Comparison of ENCODE assay signal across 9 cellular contexts in the genomic region with DNA sequence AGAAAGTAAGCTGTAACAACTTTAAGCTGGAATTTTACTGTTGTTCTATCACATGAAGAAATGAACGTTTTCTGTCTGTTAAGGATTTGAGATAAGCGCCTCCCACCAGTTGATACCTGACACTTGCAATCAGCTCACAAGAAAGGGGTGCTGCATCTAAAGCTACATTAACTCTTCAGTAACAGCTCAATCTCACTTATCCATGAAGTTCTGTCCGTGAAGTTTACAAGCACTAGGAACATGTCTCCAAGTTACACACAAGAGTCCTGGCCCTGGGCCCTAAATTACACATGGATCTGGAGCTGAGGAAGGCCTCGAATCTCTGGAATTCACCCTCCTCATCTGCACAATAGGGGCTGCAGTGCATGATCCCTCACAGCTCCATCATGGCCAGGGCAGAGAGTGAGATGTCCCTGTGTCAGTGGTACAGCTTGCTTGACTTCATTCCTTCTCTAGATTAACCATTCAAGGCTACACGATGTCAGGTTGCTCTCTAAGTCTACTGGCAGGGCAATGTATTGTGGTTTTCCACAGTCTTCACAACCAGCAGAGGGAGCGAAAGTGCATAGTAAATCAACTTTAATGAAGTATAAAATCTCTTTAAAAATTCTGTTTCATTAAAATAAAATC.
A peak's percentile ranks its signal among the peaks of the same experiment; 100 is the strongest.
DNase-seq lines count a peak whose midpoint lies in the region; ATAC-seq, FAIRE-seq and TF ChIP-seq lines count a peak whose summit lies in the region.
"Had no signal": no experiment of that assay in that cellular context is flagged by ENCODE, and none has a peak within 500 bp of the region (broad histone marks: within the 10 kb centered on the region; RNA-seq: fewer than 3 reads in every experiment).

No MANE protein-coding gene starts in this region.

- H2AFZ ChIP-seq in IMR-90 (replicated peaks; ENCODE audit: low read length, poor library complexity) (peak overlapping the region; percentile 81), astrocyte (ENCODE audit: low read depth, low read length) (peak overlapping the region; percentile 72)

- intact Hi-C loops in IMR-90 (cut with micrococcal nuclease): loop anchor here (1.0 to 2.0 kb wide), 2 partner anchors 170 to 303 kb away; no protein-coding TSS in a partner anchor

- peak overlapping the region; percentile 93 for H3K4ac ChIP-seq in IMR-90 (ENCODE audit: low read depth, low read length)

- H4K20me1 ChIP-seq in IMR-90 (ENCODE audit: insufficient read depth, low read length) (peaks cover 3% of the 10 kb centered on the region; the same call in 1 of the 2 replicates), astrocyte (ENCODE audit: insufficient read depth, low read length) (no peaks in the 10 kb centered on the region)

- no peaks in the 10 kb centered on the region for H3K36me3 Mint-ChIP-seq in astrocyte (ENCODE audit: low read depth, unreplicated experiment)
- H3K36me3 Mint-ChIP-seq in CD8-positive, alpha-beta memory T cell: no peaks in the 10 kb centered on the region
- H3K36me3 Mint-ChIP-seq: activated naive CD4-positive, alpha-beta T cell treated with anti-CD3 and anti-CD28 coated beads, Interleukin-2, amount 50 U/mL, for 24 hours had no signal

- peak overlapping the region; percentile 91 for H3K18ac ChIP-seq in IMR-90 (ENCODE audit: low read depth, low read length)

- peaks cover 20% of the 10 kb centered on the region for H3K4me1 Mint-ChIP-seq in astrocyte (ENCODE audit: low read depth, unreplicated experiment)
- H3K4me1 Mint-ChIP-seq in CD8-positive, alpha-beta memory T cell: no peaks in the 10 kb centered on the region
- H3K4me1 Mint-ChIP-seq: activated naive CD4-positive, alpha-beta T cell treated with anti-CD3 and anti-CD28 coated beads, Interleukin-2, amount 50 U/mL, for 24 hours had no signal

- no peak overlapping the region for H3K4me3 Mint-ChIP-seq in astrocyte (ENCODE audit: unreplicated experiment)
- H3K4me3 Mint-ChIP-seq in CD8-positive, alpha-beta memory T cell: no peak overlapping the region
- H3K4me3 Mint-ChIP-seq: activated naive CD4-positive, alpha-beta T cell treated with anti-CD3 and anti-CD28 coated beads, Interleukin-2, amount 50 U/mL, for 24 hours had no signal

- H3K79me2 ChIP-seq in astrocyte (ENCODE audit: insufficient read depth, low read length): no peaks in the 10 kb centered on the region

- H2AK5ac ChIP-seq in IMR-90 (ENCODE audit: low read depth, low read length): peak overlapping the region; percentile 73

- H3K9ac ChIP-seq in IMR-90 (ENCODE audit: low read depth, low read length) (peak overlapping the region; percentile 34), astrocyte (ENCODE audit: low read length) (peak overlapping the region; percentile 24)

- H3K27me3 ChIP-seq in IMR-90 (ENCODE audit: control insufficient read depth, insufficient read depth, low read length) (no peaks in the 10 kb centered on the region), astrocyte (ENCODE audit: insufficient read depth, low read length) (no peaks in the 10 kb centered on the region)
- H3K27me3 ChIP-seq in CD8-positive, alpha-beta memory T cell (ENCODE audit: insufficient read depth, low read length, poor library complexity, severe bottlenecking): no peaks in the 10 kb centered on the region

- peak overlapping the region; percentile 95 for H2BK20ac ChIP-seq in IMR-90 (ENCODE audit: low read depth, low read length)

- H2BK15ac ChIP-seq in IMR-90 (ENCODE audit: low read depth, low read length): peak overlapping the region; percentile 37; the same call in 2 of the 3 replicates

- no peaks in the 10 kb centered on the region for H3K9me3 Mint-ChIP-seq in astrocyte (ENCODE audit: unreplicated experiment)
- no peaks in the 10 kb centered on the region for H3K9me3 Mint-ChIP-seq in CD8-positive, alpha-beta memory T cell
- H3K9me3 Mint-ChIP-seq: activated naive CD4-positive, alpha-beta T cell treated with anti-CD3 and anti-CD28 coated beads, Interleukin-2, amount 50 U/mL, for 24 hours had no signal

- H2BK120ac ChIP-seq in IMR-90 (ENCODE audit: low read depth, low read length): peak overlapping the region; percentile 95

- H3K4me3 ChIP-seq in IMR-90 (ENCODE audit: insufficient read depth, low read depth, low read length) (no peak overlapping the region), astrocyte (ENCODE audit: insufficient read depth, low read depth, low read length) (no peak overlapping the region)
- H3K4me3 ChIP-seq in CD8-positive, alpha-beta memory T cell (ENCODE audit: low read length): no peak overlapping the region

- H4K5ac ChIP-seq in IMR-90 (ENCODE audit: low read depth, low read length): peak overlapping the region; percentile 86

- H2BK5ac ChIP-seq in IMR-90 (ENCODE audit: low read depth, low read length, poor library complexity, severe bottlenecking): peak overlapping the region; percentile 93

- no peaks in the 10 kb centered on the region for H3K27me3 Mint-ChIP-seq in astrocyte (ENCODE audit: low read depth, unreplicated experiment)
- H3K27me3 Mint-ChIP-seq in CD8-positive, alpha-beta memory T cell: peaks cover 3 to 6% of the 10 kb centered on the region in 2 donors

- peak overlapping the region; percentile 86 for H3K4me2 ChIP-seq in IMR-90 (ENCODE audit: low read depth, low read length)
- H3K4me2 ChIP-seq in astrocyte (ENCODE audit: low read length): peak overlapping the region; percentile 46

- TF ChIP-seq CTCF in IMR-90 (conservative IDR thresholded peaks at IDR 0.05; ENCODE audit: low read depth, low read length) (peak; percentile 58), astrocyte (IDR thresholded peaks at IDR 0.05; ENCODE audit: insufficient read depth, low read depth, low read length) (peak; percentile 33)

- CTCF ChIA-PET in IMR-90 (lab: Yijun Ruan, JAX): interaction anchor here (0.6 to 1.8 kb wide), 15 partner anchors 32 to 487 kb away, joined by 3 to 9 read pairs (median 5); no protein-coding TSS in a partner anchor
- CTCF ChIA-PET in CD8-positive, alpha-beta memory T cell (lab: Charles Lee): no interaction called here

- BruUV-seq in IMR-90 (replicated peaks; lab: Mats Ljungman, UMichigan): no TSS peak

- H4K8ac ChIP-seq in IMR-90 (ENCODE audit: low read depth in 2 of 2, low read length in 2 of 2): peak overlapping the region; percentile 45 to 79

- dilution Hi-C loops in IMR-90 (cut with HindIII; ENCODE audit: low sequenced_read_pairs, unreplicated experiment): no loop called here

- no peak for FAIRE-seq in astrocyte (lab: Jason Lieb, UNC)

- H3K56ac ChIP-seq in IMR-90 (ENCODE audit: extremely low read depth, insufficient read depth, low read length): peak overlapping the region; percentile 72

- peak overlapping the region; percentile 82 for H3K14ac ChIP-seq in IMR-90 (replicated peaks; ENCODE audit: low read depth, low read length)

- H3K79me1 ChIP-seq in IMR-90 (ENCODE audit: low read depth in 1 of 2, low read length in 2 of 2): no peaks in the 10 kb centered on the region

- peaks cover 16% of the 10 kb centered on the region for H3K9me1 ChIP-seq in IMR-90 (ENCODE audit: insufficient read depth, low read length)

- H4K91ac ChIP-seq in IMR-90 (ENCODE audit: insufficient read depth, low read depth, low read length): peak overlapping the region; percentile 91

- POLR2A ChIA-PET in IMR-90 (lab: Charles Lee; ENCODE audit: unreplicated experiment): no interaction called here
- POLR2A ChIA-PET in CD8-positive, alpha-beta memory T cell (lab: Charles Lee): no interaction called here

- peak; percentile 76 for ATAC-seq in IMR-90 (ENCODE audit: low read depth)
- no peak for ATAC-seq in GM21447 (IDR thresholded peaks at IDR 0.05; ENCODE audit: unreplicated experiment)
- ATAC-seq in GM21423 (IDR thresholded peaks at IDR 0.05; ENCODE audit: unreplicated experiment): no peak

- H3K9me3 ChIP-seq in IMR-90 (ENCODE audit: control insufficient read depth, insufficient read depth, low read length) (no peaks in the 10 kb centered on the region), astrocyte (ENCODE audit: insufficient read depth, low read depth, low read length) (no peaks in the 10 kb centered on the region)
- H3K9me3 ChIP-seq in CD8-positive, alpha-beta memory T cell (ENCODE audit: low read length): no peaks in the 10 kb centered on the region

- H3K27ac ChIP-seq in IMR-90 (ENCODE audit: insufficient read depth, low read length): peak overlapping the region; percentile 74
- peak overlapping the region; percentile 50 for H3K27ac ChIP-seq in astrocyte (ENCODE audit: low read depth, low read length)
- no peak overlapping the region for H3K27ac ChIP-seq in CD8-positive, alpha-beta memory T cell (ENCODE audit: low read depth, low read length)

- in situ Hi-C loops in IMR-90 (cut with MboI; ENCODE audit: low sequenced_read_pairs): no loop called here

- no peak overlapping the region for H3K27ac Mint-ChIP-seq in astrocyte (ENCODE audit: unreplicated experiment)
- no peak overlapping the region for H3K27ac Mint-ChIP-seq in CD8-positive, alpha-beta memory T cell
- H3K27ac Mint-ChIP-seq: activated naive CD4-positive, alpha-beta T cell treated with anti-CD3 and anti-CD28 coated beads, Interleukin-2, amount 50 U/mL, for 24 hours had no signal

- peak; percentile 54 for TF ChIP-seq RAD21 in IMR-90 (IDR thresholded peaks at IDR 0.05; ENCODE audit: low read length)

- no CpG with 5 or more reads among the region's 6 CpGs for WGBS in IMR-90 (ENCODE audit: extremely low coverage in 2 of 2, insufficient read length in 1 of 2), 2 experiments

- no peak for TF ChIP-seq POLR2A in IMR-90 (IDR thresholded peaks at IDR 0.05; ENCODE audit: low read depth, low read length)

- DNase-seq in Ammon's horn (ENCODE audit: low spot score) (peak; percentile 40), IMR-90 (peak; percentile 74), astrocyte (ENCODE audit: low read depth) (peak; percentile 61), left kidney (ENCODE audit: low read depth, low spot score) (peak; percentile 70)
- DNase-seq in CD8-positive, alpha-beta memory T cell: no peak
- no peak for DNase-seq in effector CD8-positive, alpha-beta T cell (lab: John Stamatoyannopoulos, UW)

- H3K36me3 ChIP-seq in IMR-90 (ENCODE audit: control insufficient read depth, insufficient read depth, low read length) (no peaks in the 10 kb centered on the region), astrocyte (ENCODE audit: insufficient read depth, low read length) (no peaks in the 10 kb centered on the region)
- H3K36me3 ChIP-seq in CD8-positive, alpha-beta memory T cell (ENCODE audit: insufficient read depth, low read length): no peaks in the 10 kb centered on the region

- H2AK9ac ChIP-seq in IMR-90 (replicated peaks; ENCODE audit: low read depth, low read length, poor library complexity): peak overlapping the region; percentile 26

- H3K23ac ChIP-seq in IMR-90 (ENCODE audit: low read depth, low read length): peak overlapping the region; percentile 77

- H3K4me1 ChIP-seq in IMR-90 (ENCODE audit: control insufficient read depth, insufficient read depth, low read length) (peaks cover 14% of the 10 kb centered on the region), astrocyte (ENCODE audit: insufficient read depth, low read length) (peaks cover 19% of the 10 kb centered on the region)
- H3K4me1 ChIP-seq in CD8-positive, alpha-beta memory T cell (ENCODE audit: insufficient read depth, low read length): no peaks in the 10 kb centered on the region

TF ChIP-seq in IMR-90, 13 proteins besides CTCF, POLR2A, EP300 and RAD21:
- TF ChIP-seq BHLHE40 (IDR thresholded peaks at IDR 0.05; ENCODE audit: low read depth, low read length) (no peak), SMC3 (IDR thresholded peaks at IDR 0.05; ENCODE audit: low read depth, low read length) (peak; percentile 53)
TF ChIP-seq in IMR-90: peak in this region for 1.

Comparison
In these comparisons a context has a peak if more than half of its experiments do, and no peak if none do; other contexts are left out.
1. DNase-seq: peak in Ammon's horn (single experiment), IMR-90 (single experiment), astrocyte (single experiment) and left kidney (single experiment); none in CD8-positive, alpha-beta memory T cell (0 of 5) and effector CD8-positive, alpha-beta T cell (single experiment).